ENCODE assay signal across 8 cellular contexts in genomic region chr1:174238845-174239501, GRCh38.
A peak's percentile ranks its signal among the peaks of the same experiment; 100 is the strongest.
DNase-seq lines count a peak whose midpoint lies in the region; ATAC-seq, FAIRE-seq and TF ChIP-seq lines count a peak whose summit lies in the region.
"Not testable (repeated sequence)": the region's sequence is repeated elsewhere in the genome, so short reads cannot be mapped to it uniquely, and the experiment has no call there.

No MANE protein-coding gene starts in this region.

- H3K18ac ChIP-seq in H9 (ENCODE audit: insufficient read length, low read depth, low read length) = peak overlapping the region; percentile 92
- not testable (repeated sequence) for H3K18ac ChIP-seq in trophoblast cell (ENCODE audit: low read length)

- FAIRE-seq in bronchial epithelial cell (lab: Jason Lieb, UNC); HepG2 (lab: Jason Lieb, UNC): not testable (repeated sequence)

- H4K5ac ChIP-seq in H9 (ENCODE audit: insufficient read length, low read depth, low read length) = not testable (repeated sequence)

- TF ChIP-seq CTCF in C4-2B (conservative IDR thresholded peaks at IDR 0.05); H9 (conservative IDR thresholded peaks at IDR 0.05); bronchial epithelial cell (IDR thresholded peaks at IDR 0.05; ENCODE audit: insufficient read depth, low read length, severe bottlenecking); foreskin keratinocyte (conservative IDR thresholded peaks at IDR 0.05); HepG2 (CRISPR knock-in tag; IDR thresholded peaks at IDR 0.05): not testable (repeated sequence)

- H3K9me3 Mint-ChIP-seq in H9 = not testable (repeated sequence)

- not testable (repeated sequence) for H3K23ac ChIP-seq in H9 (ENCODE audit: insufficient read length, low read depth, low read length); trophoblast cell (ENCODE audit: low read length)

- not testable (repeated sequence) for H3T11ph ChIP-seq in H9 (ENCODE audit: low read length)

- DNase-seq in H9 (peak; percentile 38), NCI-H1436 (lab: John Stamatoyannopoulos, UW) (peak; percentile 19), NCI-H748 (lab: John Stamatoyannopoulos, UW; ENCODE audit: unreplicated experiment) (peak; percentile 55), bronchial epithelial cell (ENCODE audit: low read depth) (peak; percentile 46), trophoblast cell (peak in 1 of 2 donors; percentile 30)
- DNase-seq in foreskin keratinocyte; HepG2 (ENCODE audit: low spot score): not testable (repeated sequence)

- TF ChIP-seq EP300 in HepG2 (IDR thresholded peaks at IDR 0.05; ENCODE audit: low read depth in 2 of 2, low read length in 2 of 2); HepG2 (CRISPR knock-in tag; IDR thresholded peaks at IDR 0.05; ENCODE audit: borderline replicate concordance): not testable (repeated sequence)

- H3K56ac ChIP-seq in H9 (ENCODE audit: insufficient read length, low read depth, low read length) = not testable (repeated sequence)

- H4K8ac ChIP-seq in H9 (replicated peaks; ENCODE audit: insufficient read length, low read depth, low read length) = peak overlapping the region; percentile 92
- H4K8ac ChIP-seq in trophoblast cell (ENCODE audit: low read depth, low read length) = peak overlapping the region; percentile 79

- H3K79me1 ChIP-seq in H9 (ENCODE audit: insufficient read depth, low read depth, low read length, poor library complexity, severe bottlenecking); trophoblast cell (ENCODE audit: low read length): not testable (repeated sequence)

- not testable (repeated sequence) for H2BK15ac ChIP-seq in H9 (ENCODE audit: low read depth, low read length)

- POLR2A ChIA-PET in HepG2 (lab: Yijun Ruan, JAX) = not testable (repeated sequence)

- H4K91ac ChIP-seq in H9 (ENCODE audit: insufficient read length, low read depth, low read length) = not testable (repeated sequence)
- H4K91ac ChIP-seq in trophoblast cell (ENCODE audit: low read depth, low read length) = peak overlapping the region; percentile 43

- no CpG with 5 or more reads among the region's 31 CpGs for WGBS in H9 (ENCODE audit: extremely low coverage, insufficient read length, low lambda C conversion rate)
- 97% methylated on average over 28 of the region's 31 CpGs for WGBS in HepG2 (ENCODE audit: low lambda C conversion rate)
- no CpG with 5 or more reads among the region's 31 CpGs for WGBS in trophoblast cell (ENCODE audit: extremely low coverage, insufficient coverage, insufficient read length)

- H3K4me3 Mint-ChIP-seq in H9 = peak overlapping the region; percentile 64

- H3K9me3 ChIP-seq in H9 (ENCODE audit: control insufficient read depth, low read depth, low read length); HepG2 (ENCODE audit: low read length); trophoblast cell (ENCODE audit: insufficient read depth, low read depth, low read length): not testable (repeated sequence)

- peaks cover 5 to 10% of the 10 kb centered on the region in 2 experiments; a peak in 3 of 4 replicates for H3K4me1 Mint-ChIP-seq in H9

- H2BK12ac ChIP-seq in H9 (ENCODE audit: insufficient read length, low read depth, low read length); trophoblast cell (ENCODE audit: low read length): not testable (repeated sequence)

- in situ Hi-C loops in HepG2 (cut with HindIII; ENCODE audit: extremely low pct_ligation_motif_present, low pct_unique_long_range_greater_than_20kb) = not testable (repeated sequence)

- not testable (repeated sequence) for H2BK5ac ChIP-seq in H9 (ENCODE audit: insufficient read length, low read length)
- peak overlapping the region; percentile 52 for H2BK5ac ChIP-seq in trophoblast cell (ENCODE audit: low read depth, low read length, poor library complexity)

- BruUV-seq in HepG2 (replicated peaks; lab: Mats Ljungman, UMichigan) = not testable (repeated sequence)

- not testable (repeated sequence) for H2BK20ac ChIP-seq in H9 (ENCODE audit: low read depth, low read length, poor library complexity, severe bottlenecking)

- not testable (repeated sequence) for H3K4ac ChIP-seq in H9 (ENCODE audit: low read depth, low read length); trophoblast cell (ENCODE audit: low read depth, low read length)

- H3K4me2 ChIP-seq in H9 (ENCODE audit: insufficient read depth, insufficient read length, low read length) (peak overlapping the region; percentile 14), HepG2 (ENCODE audit: low read depth, low read length) (peak overlapping the region; percentile 27; the same call in 1 of the 2 replicates), trophoblast cell (ENCODE audit: low read length) (peak overlapping the region; percentile 54)

- H2AK5ac ChIP-seq in H9 (ENCODE audit: insufficient read length, low read length); trophoblast cell (ENCODE audit: low read length): not testable (repeated sequence)

- peak overlapping the region; percentile 77 for H3K9ac ChIP-seq in H9 (ENCODE audit: extremely low read depth, insufficient read length, low read length)
- not testable (repeated sequence) for H3K9ac ChIP-seq in HepG2 (ENCODE audit: insufficient read depth, low read depth, low read length); trophoblast cell (ENCODE audit: low read length)

- not testable (repeated sequence) for H3K79me2 ChIP-seq in H9 (ENCODE audit: insufficient read depth, low read length); HepG2 (ENCODE audit: insufficient read depth, low read length); trophoblast cell (ENCODE audit: control insufficient read depth, insufficient read depth, low read length, poor library complexity)

- H3K27ac ChIP-seq in C4-2B (peak overlapping the region; percentile 63), foreskin keratinocyte (peak overlapping the region; percentile 70), HepG2 (ENCODE audit: extremely low read length, insufficient read depth, low read length) (peak overlapping the region; percentile 42)
- H3K27ac ChIP-seq in H9 (ENCODE audit: insufficient read length, low read depth, low read length); trophoblast cell (ENCODE audit: low read depth, low read length): not testable (repeated sequence)

- H3K27me3 ChIP-seq in H9 (ENCODE audit: insufficient read depth, low read length); bronchial epithelial cell (ENCODE audit: control insufficient read depth, insufficient read depth, low read length); foreskin keratinocyte; HepG2 (ENCODE audit: control insufficient read depth in 1 of 2, insufficient read depth in 2 of 2, low read length in 2 of 2); trophoblast cell (ENCODE audit: insufficient read depth, low read length): not testable (repeated sequence)

- not testable (repeated sequence) for H4K20me1 ChIP-seq in H9 (ENCODE audit: control insufficient read depth, insufficient read depth, insufficient read length); HepG2 (ENCODE audit: insufficient read depth, low read length)

- not testable (repeated sequence) for H4K12ac ChIP-seq in trophoblast cell (ENCODE audit: low read depth, low read length)

- H3K27ac Mint-ChIP-seq in H9 = peak overlapping the region; percentile 41 to 96 (median 76)

- ATAC-seq in foreskin keratinocyte, HepG2: not testable (repeated sequence)

- H3K36me3 Mint-ChIP-seq in H9 (ENCODE audit: insufficient read depth in 1 of 3, low read depth in 3 of 3) = not testable (repeated sequence)

- not testable (repeated sequence) for H3K23me2 ChIP-seq in H9 (ENCODE audit: insufficient read length, low read depth, low read length, poor library complexity, severe bottlenecking)

- not testable (repeated sequence) for H3K36me3 ChIP-seq in bronchial epithelial cell (ENCODE audit: control insufficient read depth, insufficient read depth, low read length); HepG2 (replicated peaks in 1 of 2; ENCODE audit: control insufficient read depth in 1 of 2, insufficient read depth in 2 of 2, low read length in 2 of 2); trophoblast cell (ENCODE audit: control insufficient read depth in 1 of 2, insufficient read depth in 2 of 2, low read length in 2 of 2)

- TF ChIP-seq RAD21 in HepG2 (CRISPR knock-in tag; IDR thresholded peaks at IDR 0.05) = not testable (repeated sequence)

- H2AFZ ChIP-seq in H9 (ENCODE audit: low read length); HepG2 (ENCODE audit: low read length); trophoblast cell (ENCODE audit: insufficient read depth, low read length, poor library complexity): not testable (repeated sequence)

- H3K27me3 Mint-ChIP-seq in H9 (ENCODE audit: low read depth) = not testable (repeated sequence)

- intact Hi-C loops in HepG2 (cut with micrococcal nuclease; ENCODE audit: unreplicated experiment) = not testable (repeated sequence)

- H3K4me3 ChIP-seq in bronchial epithelial cell (ENCODE audit: low read depth, low read length) (peak overlapping the region; percentile 24), trophoblast cell (ENCODE audit: low read depth, low read length) (peak overlapping the region; percentile 59)
- not testable (repeated sequence) for H3K4me3 ChIP-seq in HepG2 (replicated peaks in 1 of 3; ENCODE audit: insufficient read depth in 1 of 3, low read depth in 2 of 3, low read length in 3 of 3)

- CTCF ChIA-PET in HepG2 (lab: Yijun Ruan, JAX; ENCODE audit: low intra/inter-chr PET ratio, low total read pairs) = not testable (repeated sequence)

- H2BK120ac ChIP-seq in H9 (ENCODE audit: low read depth, low read length, poor library complexity, severe bottlenecking) = peak overlapping the region; percentile 65
- not testable (repeated sequence) for H2BK120ac ChIP-seq in trophoblast cell (ENCODE audit: insufficient read depth, low read length, poor library complexity)

- H3K14ac ChIP-seq in H9 (ENCODE audit: insufficient read depth, low read length) = peak overlapping the region; percentile 91; the same call in 1 of the 2 replicates
- not testable (repeated sequence) for H3K14ac ChIP-seq in trophoblast cell (ENCODE audit: low read length)

- not testable (repeated sequence) for H3K4me1 ChIP-seq in H9 (ENCODE audit: insufficient read depth, low read length); foreskin keratinocyte; trophoblast cell (ENCODE audit: control insufficient read depth in 1 of 2, insufficient read depth in 2 of 2, low read length in 2 of 2)
- peaks cover 24% of the 10 kb centered on the region for H3K4me1 ChIP-seq in HepG2 (ENCODE audit: insufficient read depth, low read length)

- not testable (repeated sequence) for TF ChIP-seq POLR2A in HepG2 (IDR thresholded peaks at IDR 0.05; ENCODE audit: insufficient read depth in 1 of 2, low read depth in 2 of 2, low read length in 2 of 2)
